In genomic region chr9:101342595-101342994, GRCh38 we compare ENCODE assay signal across 32 cellular contexts. TPM values are rescaled to one million over a fixed set of nuclear protein-coding genes. Genes with fewer than 3 reads are reported as not detected.
"Had no signal": no experiment of that assay in that cellular context is flagged by ENCODE, and none has a peak within 500 bp of the region (broad histone marks: within the 10 kb centered on the region; RNA-seq: fewer than 3 reads in every experiment).

No MANE protein-coding gene starts in this region.

- H3K27me3 ChIP-seq: brain microvascular endothelial cell had no signal

- H3K36me3 ChIP-seq: brain microvascular endothelial cell had no signal

- DNase-seq: activated B cell treated with CpG ODN at 0.5 μM for 24 hours; activated CD4-positive, alpha-beta memory T cell treated with anti-CD3 and anti-CD28 coated beads, Interleukin-2, amount 10 ng/mL, durations not matched to agents 7 days and 5 days; activated CD4-positive, alpha-beta T cell treated with anti-CD3 and anti-CD28 coated beads for 1 hour; activated CD4-positive, alpha-beta T cell treated with anti-CD3 and anti-CD28 coated beads for 48 hours; activated CD8-positive, alpha-beta memory T cell treated with anti-CD3 and anti-CD28 coated beads for 24 hours; activated CD8-positive, alpha-beta memory T cell treated with anti-CD3 and anti-CD28 coated beads, Interleukin-2, amount 10 ng/mL, durations not matched to agents 7 days and 5 days; activated CD8-positive, alpha-beta memory T cell treated with anti-CD3 and anti-CD28 coated beads, Interleukin-2, amount 50 U/mL, for 48 hours; activated effector memory CD4-positive, alpha-beta T cell treated with Interleukin-2 at 50 U/mL for 16 hours; activated naive CD4-positive, alpha-beta T cell treated with anti-CD3 and anti-CD28 coated beads, Interleukin-2, amount 10 ng/mL, durations not matched to agents 7 days and 5 days; activated naive CD8-positive, alpha-beta T cell treated with anti-CD3 and anti-CD28 coated beads, Interleukin-2, amount 50 U/mL, for 24 hours; activated T-cell treated with anti-CD3 and anti-CD28 coated beads, Interleukin-2, amount 50 U/mL, for 48 hours; anterior cingulate cortex; brain microvascular endothelial cell; central memory CD4-positive, alpha-beta T cell; Karpas-422; KBM-7; NCI-H1105; NCI-H1417 treated with DMSO at 0.1 percent for 48 hours; NCI-H1694; NCI-H1930; NCI-H2081 treated with DMSO at 0.1 percent for 48 hours; NCI-H345; NCI-H524 treated with DMSO at 0.1 percent for 48 hours; PC-3; SIG-M5; T-cell; T-helper 17 cell had no signal

- H3K27ac ChIP-seq: brain microvascular endothelial cell, RWPE1, VCaP had no signal

- ATAC-seq: activated CD8-positive, alpha-beta memory T cell treated with anti-CD3 and anti-CD28 coated beads, Interleukin-2, amount 10 ng/mL, durations not matched to agents 7 days and 5 days; activated naive CD8-positive, alpha-beta T cell treated with anti-CD3 and anti-CD28 coated beads, Interleukin-2, amount 50 U/mL, for 24 hours; PC-3; Right ventricle myocardium inferior; SK-N-SH treated with all-trans-retinoic acid at 6 μM for 48 hours; T-cell; T-helper 17 cell had no signal

- FAIRE-seq: RCC 7860 had no signal

RNA-seq across cellular contexts. Expression of gene BAAT, which starts 42.2 kb away (rescaled TPM):
- total RNA-seq: activated B cell treated with CpG ODN at 0.5 μM for 24 hours; activated CD4-positive, alpha-beta memory T cell treated with anti-CD3 and anti-CD28 coated beads, Interleukin-2, amount 10 ng/mL, durations not matched to agents 7 days and 5 days; activated CD8-positive, alpha-beta memory T cell treated with anti-CD3 and anti-CD28 coated beads, Interleukin-2, amount 10 ng/mL, durations not matched to agents 7 days and 5 days; Right ventricle myocardium inferior; T-helper 17 cell had no signal
